ENCODE assay signal across 13 cellular contexts in genomic region chr10:73663621-73664020, GRCh38. TPM values are rescaled to one million over a fixed set of nuclear protein-coding genes. Genes with fewer than 3 reads are reported as not detected.
"Had no signal": no experiment of that assay in that cellular context is flagged by ENCODE, and none has a peak within 500 bp of the region (broad histone marks: within the 10 kb centered on the region; RNA-seq: fewer than 3 reads in every experiment).

No MANE protein-coding gene starts in this region.

RNA-seq across cellular contexts. Expression of gene SYNPO2L, which starts 7.8 kb away (rescaled TPM):
- total RNA-seq: activated B cell treated with CpG ODN at 0.5 μM for 24 hours; activated CD4-positive, alpha-beta memory T cell treated with anti-CD3 and anti-CD28 coated beads for 36 hours; activated CD8-positive, alpha-beta memory T cell treated with anti-CD3 and anti-CD28 coated beads for 36 hours; activated CD8-positive, alpha-beta T cell treated with anti-CD3 and anti-CD28 coated beads for 36 hours; activated naive CD4-positive, alpha-beta T cell treated with anti-CD3 and anti-CD28 coated beads for 36 hours; activated naive CD4-positive, alpha-beta T cell treated with anti-CD3 and anti-CD28 coated beads, Interleukin-2, amount 50 U/mL, for 72 hours; activated naive CD8-positive, alpha-beta T cell treated with anti-CD3 and anti-CD28 coated beads for 36 hours; activated T-cell treated with anti-CD3 and anti-CD28 coated beads, Interleukin-2, amount 50 U/mL, for 72 hours; activated T-helper 17 cell treated with anti-CD3 and anti-CD28 coated beads, Interleukin-2, amount 50 U/mL, for 72 hours; body of pancreas had no signal

RNA-seq across cellular contexts. Expression of gene MYOZ1, which starts 22.3 kb away (rescaled TPM):
- total RNA-seq: activated B cell treated with CpG ODN at 0.5 μM for 24 hours; activated CD4-positive, alpha-beta memory T cell treated with anti-CD3 and anti-CD28 coated beads for 36 hours; activated CD4-positive, alpha-beta T cell treated with anti-CD3 and anti-CD28 coated beads, Interleukin-2, amount 10 ng/mL, durations not matched to agents 24 days and 14 days; activated CD8-positive, alpha-beta memory T cell treated with anti-CD3 and anti-CD28 coated beads for 36 hours; activated CD8-positive, alpha-beta T cell treated with anti-CD3 and anti-CD28 coated beads for 36 hours; activated naive CD4-positive, alpha-beta T cell treated with anti-CD3 and anti-CD28 coated beads for 36 hours; activated naive CD4-positive, alpha-beta T cell treated with anti-CD3 and anti-CD28 coated beads, Interleukin-2, amount 50 U/mL, for 72 hours; activated naive CD8-positive, alpha-beta T cell treated with anti-CD3 and anti-CD28 coated beads for 36 hours; activated T-cell treated with anti-CD3 and anti-CD28 coated beads, Interleukin-2, amount 50 U/mL, for 4 hours; activated T-cell treated with anti-CD3 and anti-CD28 coated beads, Interleukin-2, amount 50 U/mL, for 72 hours; activated T-helper 1 cell treated with anti-CD3 and anti-CD28 coated beads, Interleukin-12 subunit alpha, Interleukin-12 subunit beta, Interleukin-2, Interleukin-4 antibody, amounts not matched to agents 30 ng/mL and 10 ng/mL and 1 ng/mL, durations not matched to agents 14 hours and 24 hours and 36 hours; activated T-helper 17 cell treated with anti-CD3 and anti-CD28 coated beads, Interleukin-2, amount 50 U/mL, for 72 hours; body of pancreas had no signal
